13 cellular contexts compared by ENCODE assay signal in genomic region chr2:47309472-47309951, GRCh38. TPM values are rescaled to one million over a fixed set of nuclear protein-coding genes. Genes with fewer than 3 reads are reported as not detected.
DNase-seq lines count a peak whose midpoint lies in the region; ATAC-seq and TF ChIP-seq lines count a peak whose summit lies in the region.
"Had no signal": no experiment of that assay in that cellular context is flagged by ENCODE, and none has a peak within 500 bp of the region (broad histone marks: within the 10 kb centered on the region; RNA-seq: fewer than 3 reads in every experiment).

No MANE protein-coding gene starts in this region.

- POLR2A ChIA-PET in PC-9 (lab: Charles Lee; ENCODE audit: unreplicated experiment) = interaction anchor here (0.6 to 0.7 kb wide), 3 partner anchors 131 to 293 kb away, joined by 4 to 7 read pairs (median 4); no protein-coding TSS in a partner anchor

- in situ Hi-C loops in transverse colon (cut with MboI; ENCODE audit: low pct_ligation_motif_present in 1 of 4, low pct_unique_long_range_greater_than_20kb in 1 of 4, low sequenced_read_pairs in 3 of 4) = no loop called here

- CTCF ChIA-PET in PC-9 (lab: Charles Lee) = no interaction called here

- DNase-seq in Right ventricle myocardium superior (no peak), Right ventricle myocardium inferior (ENCODE audit: missing footprints) (no peak), PC-9 (no peak), left kidney (ENCODE audit: low read depth, low spot score) (peak; percentile 62), transverse colon (peak; percentile 54), T-helper 17 cell (no peak)
- no peak for DNase-seq in activated effector memory CD4-positive, alpha-beta T cell treated with Interleukin-2 at 50 U/mL for 16 hours
- DNase-seq in central memory CD4-positive, alpha-beta T cell = no peak
- DNase-seq: activated CD8-positive, alpha-beta memory T cell treated with anti-CD3 and anti-CD28 coated beads, Interleukin-2, amount 50 U/mL, for 48 hours; gastrocnemius medialis; naive thymus-derived CD8-positive, alpha-beta T cell; NCI-H510A; stimulated activated CD4-positive, alpha-beta T cell treated with anti-CD3 and anti-CD28 coated beads, Interleukin-2, amount 100 ng/mL, for 48 hours had no signal

- H3K4me1 ChIP-seq in PC-9 (replicated peaks; ENCODE audit: insufficient read depth) (peaks cover 74% of the 10 kb centered on the region), transverse colon (peaks cover 28 to 55% (median 36%) of the 10 kb centered on the region in 4 donors)

- H3K4me3 ChIP-seq in PC-9 = peak overlapping the region; percentile 14; the same call in 1 of the 2 replicates
- H3K4me3 ChIP-seq in transverse colon = no peak overlapping the region
- H3K4me3 ChIP-seq: gastrocnemius medialis had no signal

- H3K4me1 Mint-ChIP-seq in T-helper 17 cell = peaks cover 2% of the 10 kb centered on the region

- H3K27ac Mint-ChIP-seq in T-helper 17 cell = no peak overlapping the region

- no peaks in the 10 kb centered on the region for H3K9me2 ChIP-seq in PC-9 (ENCODE audit: insufficient read depth)

- peak overlapping the region; percentile 77 for H3K4me2 ChIP-seq in PC-9

- BruUV-seq in PC-9 (replicated peaks; lab: Mats Ljungman, UMichigan) = no TSS peak

- H3K79me2 ChIP-seq in PC-9 (ENCODE audit: low read depth) = no peaks in the 10 kb centered on the region

- no peak overlapping the region for H3K4me3 Mint-ChIP-seq in T-helper 17 cell
- H3K4me3 Mint-ChIP-seq: naive thymus-derived CD8-positive, alpha-beta T cell had no signal

- TF ChIP-seq POLR2A in transverse colon (IDR thresholded peaks at IDR 0.05) = no peak

- H3K36me3 Mint-ChIP-seq in T-helper 17 cell (ENCODE audit: low read depth) = no peaks in the 10 kb centered on the region
- H3K36me3 Mint-ChIP-seq: naive thymus-derived CD8-positive, alpha-beta T cell had no signal

- ATAC-seq in Right ventricle myocardium superior (ENCODE audit: poor library complexity) (peak; percentile 6), Right ventricle myocardium inferior (no peak), T-helper 17 cell (no peak)
- ATAC-seq: gastrocnemius medialis; naive thymus-derived CD8-positive, alpha-beta T cell had no signal

- no peaks in the 10 kb centered on the region for H3K27me3 ChIP-seq in PC-9 (ENCODE audit: insufficient read depth, low read depth)
- H3K27me3 ChIP-seq in transverse colon = no peaks in the 10 kb centered on the region
- H3K27me3 ChIP-seq: gastrocnemius medialis had no signal

- no peak overlapping the region for H2AFZ ChIP-seq in PC-9

- H3F3A ChIP-seq in PC-9 (ENCODE audit: insufficient read depth, low read depth) = peaks cover 69% of the 10 kb centered on the region

- TF ChIP-seq CTCF in PC-9 (conservative IDR thresholded peaks at IDR 0.05) = no peak
- no peak for TF ChIP-seq CTCF in transverse colon (IDR thresholded peaks at IDR 0.05)

- peaks cover 37% of the 10 kb centered on the region for H3K27me3 Mint-ChIP-seq in T-helper 17 cell

- H3K27ac ChIP-seq in PC-9 (peak overlapping the region; percentile 96), transverse colon (peak overlapping the region; percentile 77 to 86 (median 81))

- WGBS in transverse colon (ENCODE audit: low coverage in 1 of 2), 2 donors = 41 to 76% methylated on average over 3 to 5 of the region's 5 CpGs

- H3K36me3 ChIP-seq in PC-9 (ENCODE audit: low read depth) (no peaks in the 10 kb centered on the region), transverse colon (no peaks in the 10 kb centered on the region)
- H3K36me3 ChIP-seq: gastrocnemius medialis had no signal

- H3K9me3 ChIP-seq in PC-9 (ENCODE audit: insufficient read depth, low read depth) = no peaks in the 10 kb centered on the region
- H3K9me3 ChIP-seq in transverse colon = no peaks in the 10 kb centered on the region
- H3K9me3 ChIP-seq in T-helper 17 cell (ENCODE audit: control insufficient read depth, low read length, poor library complexity, severe bottlenecking) = no peaks in the 10 kb centered on the region
- H3K9me3 ChIP-seq: gastrocnemius medialis had no signal

- TF ChIP-seq EP300 in transverse colon (IDR thresholded peaks at IDR 0.05; ENCODE audit: low read depth) = no peak

- no peaks in the 10 kb centered on the region for H4K20me1 ChIP-seq in PC-9 (ENCODE audit: insufficient read depth)

- intact Hi-C loops in Right ventricle myocardium superior (cut with DNase I) (no loop called here), Right ventricle myocardium inferior (cut with DNase I) (no loop called here), PC-9 (cut with micrococcal nuclease; ENCODE audit: unreplicated experiment) (no loop called here), transverse colon (cut with DNase I; ENCODE audit: low total_unique reads) (no loop called here)

RNA-seq across cellular contexts. Expression of gene EPCAM, which starts 59.6 kb away (rescaled TPM):
- not detected for total RNA-seq in Right ventricle myocardium superior
- total RNA-seq in Right ventricle myocardium inferior = 0.49 TPM
- 303 and 334 TPM in 2 replicates for total RNA-seq in PC-9 (2021)
- 100 to 1,000 TPM; 238 to 988 (median 646) TPM for total RNA-seq in transverse colon
- not detected for total RNA-seq in T-helper 17 cell
- total RNA-seq: naive thymus-derived CD8-positive, alpha-beta T cell had no signal

Comparison
In these comparisons a context has a peak if more than half of its experiments do, and no peak if none do; other contexts are left out.
1. DNase-seq: peak in left kidney (single experiment) and transverse colon (single experiment); none in Right ventricle myocardium superior (single experiment), Right ventricle myocardium inferior (single experiment), PC-9 (0 of 2), activated effector memory CD4-positive, alpha-beta T cell treated with Interleukin-2 at 50 U/mL for 16 hours (single experiment), central memory CD4-positive, alpha-beta T cell (single experiment) and T-helper 17 cell (0 of 3).
2. RNA of gene EPCAM, which starts 59.6 kb away (total RNA-seq): 238 to 988 TPM in transverse colon and 303 to 334 TPM in PC-9; 0.49 TPM in Right ventricle myocardium inferior (single experiment), not detected in T-helper 17 cell and not detected in Right ventricle myocardium superior (single experiment); every median in the first group is over 100 times any median in the second.